8 cellular contexts compared by ENCODE assay signal in the genomic region with DNA sequence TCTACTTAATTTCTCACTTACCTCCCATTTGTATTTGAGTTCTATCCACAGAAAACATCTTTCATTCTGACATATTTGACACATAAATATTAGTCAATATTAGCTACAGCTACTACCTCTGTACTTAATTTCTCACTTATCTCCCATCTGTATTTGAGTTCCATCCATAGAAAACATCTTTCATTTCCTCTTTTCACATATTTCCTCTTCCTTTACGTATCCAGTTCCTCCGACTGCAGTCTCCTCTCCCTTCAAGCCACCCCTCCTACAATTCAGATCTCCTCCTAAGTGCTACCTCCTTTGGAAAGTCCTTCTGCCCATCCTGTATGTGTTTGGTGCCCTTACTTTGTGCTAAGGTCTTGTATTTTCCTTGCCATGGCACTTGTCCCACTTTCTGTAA. TPM values are rescaled to one million over a fixed set of nuclear protein-coding genes. Genes with fewer than 3 reads are reported as not detected.
DNase-seq lines count a peak whose midpoint lies in the region; ATAC-seq and TF ChIP-seq lines count a peak whose summit lies in the region.

No MANE protein-coding gene starts in this region.

- POLR2A ChIA-PET in A673 (lab: Charles Lee; ENCODE audit: low non-redundant PET) (no interaction called here), HCT116 (lab: Charles Lee) (no interaction called here)

- no peak overlapping the region for H2AFZ ChIP-seq in HCT116 (ENCODE audit: low read depth, low read length, poor library complexity, severe bottlenecking)

- WGBS in mesodermal cell (ENCODE audit: insufficient coverage in 2 of 2), 2 experiments: 83 to 89% methylated on average over 2 of the region's 2 CpGs

- in situ Hi-C loops in GM13977 (cut with MboI; ENCODE audit: low pct_unique_long_range_greater_than_20kb, low sequenced_read_pairs, unreplicated experiment): no loop called here

- no peak for TF ChIP-seq POLR2A in HCT116 (IDR thresholded peaks at IDR 0.05; ENCODE audit: borderline replicate concordance, extremely low read depth, insufficient read depth, insufficient read length)
- no peak for TF ChIP-seq POLR2A in uterus (IDR thresholded peaks at IDR 0.05)

- DNase-seq in A673 (ENCODE audit: low spot score) (no peak), HCT116 (ENCODE audit: low read depth, low spot score) (no peak), ascending aorta (ENCODE audit: low spot score in 2 of 2) (no peak), GM13977 (ENCODE audit: low spot score) (no peak), uterus (no peak)
- DNase-seq in stimulated activated CD4-positive, alpha-beta T cell treated with anti-CD3 and anti-CD28 coated beads, Interleukin-2, amount 100 ng/mL, for 24 hours: no peak

- H4K20me1 ChIP-seq in HCT116 (ENCODE audit: insufficient read depth): no peaks in the 10 kb centered on the region

- BruUV-seq in A673 (replicated peaks; lab: Mats Ljungman, UMichigan) (no TSS peak), HCT116 (replicated peaks; lab: Mats Ljungman, UMichigan) (no TSS peak)

- CTCF ChIA-PET in A673 (lab: Charles Lee) (no interaction called here), HCT116 (lab: Charles Lee) (no interaction called here)

- no peak for TF ChIP-seq RAD21 in HCT116 (IDR thresholded peaks at IDR 0.05; ENCODE audit: low read depth)

- ATAC-seq in HCT116 (no peak), GM18519 (IDR thresholded peaks at IDR 0.05; ENCODE audit: low FRiP score, unreplicated experiment) (no peak)

- H3K9me2 ChIP-seq in HCT116 (ENCODE audit: insufficient read depth): no peaks in the 10 kb centered on the region

- H3K27me3 ChIP-seq in A673 (replicated peaks; ENCODE audit: insufficient read depth, low read depth, low read length, poor library complexity): no peaks in the 10 kb centered on the region
- H3K27me3 ChIP-seq in HCT116 (ENCODE audit: insufficient read depth, low read length): no peaks in the 10 kb centered on the region
- no peaks in the 10 kb centered on the region for H3K27me3 ChIP-seq in ascending aorta
- H3K27me3 ChIP-seq in uterus: no peaks in the 10 kb centered on the region

- TF ChIP-seq CTCF in A673 (conservative IDR thresholded peaks at IDR 0.05; ENCODE audit: low read depth, low read length) (no peak), HCT116 (IDR thresholded peaks at IDR 0.05 in 2 of 3, conservative IDR thresholded peaks at IDR 0.05 in 1 of 3; ENCODE audit: borderline replicate concordance in 1 of 3, insufficient read depth in 1 of 3, low read depth in 2 of 3, low read length in 2 of 3) (no peak), ascending aorta (IDR thresholded peaks at IDR 0.05) (no peak), GM13977 (IDR thresholded peaks at IDR 0.05; ENCODE audit: extremely low read depth, insufficient read depth, missing control alignments) (no peak), uterus (IDR thresholded peaks at IDR 0.05) (no peak)

- peaks cover 94% of the 10 kb centered on the region for H3K79me2 ChIP-seq in HCT116 (ENCODE audit: insufficient read depth, low read length)

- intact Hi-C loops in A673 (cut with micrococcal nuclease; ENCODE audit: unreplicated experiment): loop anchor here (5.0 kb wide), 1 partner anchor 130 kb away; no protein-coding TSS in a partner anchor
- intact Hi-C loops in HCT116 (cut with micrococcal nuclease): no loop called here
- intact Hi-C loops in ascending aorta (cut with DNase I): loop anchor here (10.0 kb wide), 1 partner anchor 262 kb away; a partner anchor contains a TSS
- intact Hi-C loops in uterus (cut with DNase I; ENCODE audit: low total_unique reads): no loop called here

- H3K4me1 ChIP-seq in A673 (ENCODE audit: insufficient read depth, low read length, poor library complexity, severe bottlenecking): peaks cover 15% of the 10 kb centered on the region
- H3K4me1 ChIP-seq in HCT116 (ENCODE audit: control insufficient read depth in 1 of 2, insufficient read depth in 2 of 2, low read length in 2 of 2): peaks cover 19 to 27% of the 10 kb centered on the region in 2 experiments; a peak in 3 of 4 replicates
- peaks cover 7 to 27% of the 10 kb centered on the region in 2 donors for H3K4me1 ChIP-seq in ascending aorta
- H3K4me1 ChIP-seq in mesodermal cell (ENCODE audit: control insufficient read depth, insufficient read depth, low read length, poor library complexity, severe bottlenecking): peaks cover 11% of the 10 kb centered on the region
- H3K4me1 ChIP-seq in uterus: peaks cover 6 to 12% of the 10 kb centered on the region in 2 donors

- H3K4me3 ChIP-seq in A673 (ENCODE audit: low read depth, low read length, poor library complexity, severe bottlenecking) (peak overlapping the region; percentile 70), HCT116 (replicated peaks in 1 of 2; ENCODE audit: low read depth in 1 of 2, low read length in 2 of 2) (peak overlapping the region; percentile 88 to 98), ascending aorta (peak overlapping the region; percentile 63 to 84), mesodermal cell (ENCODE audit: extremely low read depth, insufficient read depth, low read length, poor library complexity, severe bottlenecking) (peak overlapping the region; percentile 86), uterus (peak overlapping the region in 1 of 2 donors; percentile 56)

- H3K9me3 ChIP-seq in A673 (ENCODE audit: low read depth, low read length, poor library complexity, severe bottlenecking) (no peaks in the 10 kb centered on the region), HCT116 (ENCODE audit: control insufficient read depth in 1 of 2, insufficient read depth in 1 of 2, low read depth in 1 of 2, low read length in 2 of 2) (no peaks in the 10 kb centered on the region), ascending aorta (no peaks in the 10 kb centered on the region), mesodermal cell (ENCODE audit: control insufficient read depth, low read length) (no peaks in the 10 kb centered on the region), uterus (no peaks in the 10 kb centered on the region)

- peak overlapping the region; percentile 82 for H3K4me2 ChIP-seq in HCT116 (ENCODE audit: low read length)

- H3K27ac ChIP-seq in A673 (ENCODE audit: low read depth, low read length, poor library complexity, severe bottlenecking): peak overlapping the region; percentile 98
- no peak overlapping the region for H3K27ac ChIP-seq in HCT116 (ENCODE audit: low read depth, low read length)
- H3K27ac ChIP-seq in ascending aorta: no peak overlapping the region
- H3K27ac ChIP-seq in mesodermal cell (ENCODE audit: low read depth, low read length, severe bottlenecking): no peak overlapping the region
- H3K27ac ChIP-seq in uterus: no peak overlapping the region

- H3K36me3 ChIP-seq in A673 (ENCODE audit: insufficient read depth, low read length, poor library complexity, severe bottlenecking): peaks cover 12% of the 10 kb centered on the region
- no peaks in the 10 kb centered on the region; a peak in 1 of 4 replicates for H3K36me3 ChIP-seq in HCT116 (ENCODE audit: control insufficient read depth in 1 of 2, insufficient read depth in 2 of 2, low read length in 2 of 2)
- H3K36me3 ChIP-seq in ascending aorta: peaks cover 4 to 7% of the 10 kb centered on the region in 2 donors
- peaks cover 34% of the 10 kb centered on the region for H3K36me3 ChIP-seq in mesodermal cell (ENCODE audit: control insufficient read depth, insufficient read depth, low read length)
- H3K36me3 ChIP-seq in uterus: no peaks in the 10 kb centered on the region

- RAD21 ChIA-PET in HCT116 (lab: Charles Lee; ENCODE audit: low non-redundant PET in 1 of 2, low total read pairs in 2 of 2, uncharacterized antibody in 2 of 2, unreplicated experiment in 2 of 2): no interaction called here

- H3K9ac ChIP-seq in HCT116 (ENCODE audit: low read length): peak overlapping the region; percentile 87

TF ChIP-seq in HCT116, 20 proteins besides CTCF, POLR2A, EP300 and RAD21:
- TF ChIP-seq TCF7L2 (IDR thresholded peaks at IDR 0.05; ENCODE audit: borderline replicate concordance, extremely low read depth, insufficient read depth, insufficient read length): no peak

RNA-seq across cellular contexts. Expression of a gene that starts 1.6 kb away (rescaled TPM):
- total RNA-seq in A673 (2021): 31.7 and 32.3 TPM in 2 replicates
- 25.5 TPM for total RNA-seq in HCT116 (2021; ENCODE audit: unreplicated experiment)
- 8.6 and 11.0 TPM in 2 replicates for polyA plus RNA-seq in HCT116 (2012)
- total RNA-seq in ascending aorta: 7.9 TPM
- polyA plus RNA-seq in mesodermal cell (2013, experiment 1 of 2): 13.4 TPM
- polyA plus RNA-seq in mesodermal cell (2013, experiment 2 of 2): 17.0 TPM
- 10 to 100 TPM in 3 of 4 donors, 1 to 10 TPM in 1; 3.6 to 28.4 (median 18.0) TPM for total RNA-seq in uterus

RNA-seq across cellular contexts. Expression of a gene that starts 1.8 kb away (rescaled TPM):
- total RNA-seq in A673 (2021) (38.0 and 43.3 TPM in 2 replicates), HCT116 (2021; ENCODE audit: unreplicated experiment) (29.1 TPM), ascending aorta (1.7 TPM), uterus (10 to 100 TPM in 3 of 4 donors, 1 to 10 TPM in 1; 7.6 to 28.2 (median 24.2) TPM)
- 13.7 and 16.2 TPM in 2 replicates for polyA plus RNA-seq in HCT116 (2012)
- 34.2 TPM for polyA plus RNA-seq in mesodermal cell (2013, experiment 1 of 2)
- 43.5 TPM for polyA plus RNA-seq in mesodermal cell (2013, experiment 2 of 2)

Comparison
In these comparisons a context has a peak if more than half of its experiments do, and no peak if none do; other contexts are left out.
1. intact Hi-C loops: an anchor here in A673 (5.0 kb wide) and ascending aorta (10.0 kb wide); none called in HCT116 and uterus.